In genomic region chr11:41971592-41971991, GRCh38 we compare ENCODE assay signal across 2 cellular contexts.
TF ChIP-seq lines count a peak whose summit lies in the region.

No MANE protein-coding gene starts in this region.

TF ChIP-seq in IMR-90, 13 proteins besides CTCF, POLR2A, EP300 and RAD21:
- TF ChIP-seq ELK1 (IDR thresholded peaks at IDR 0.05; ENCODE audit: borderline replicate concordance, low read depth, low read length): no peak
- peak; percentile 86 for TF ChIP-seq CEBPB (IDR thresholded peaks at IDR 0.05; ENCODE audit: low read depth, low read length)
TF ChIP-seq in IMR-90: peak in this region for 1.

TF ChIP-seq in H1, 55 proteins besides CTCF, POLR2A, EP300 and RAD21:
- peak; percentile 89; the same call in 1 of the 2 replicates for TF ChIP-seq CEBPB (IDR thresholded peaks at IDR 0.05; ENCODE audit: low read depth, low read length)
- no peak for TF ChIP-seq EGR1 (IDR thresholded peaks at IDR 0.05; ENCODE audit: borderline replicate concordance, low read depth, low read length)
- no peak for TF ChIP-seq MAFK (IDR thresholded peaks at IDR 0.05; ENCODE audit: low read depth, low read length)
